ENCODE assay signal across 33 cellular contexts in genomic region chr7:84946549-84946948, GRCh38.
"Had no signal": no experiment of that assay in that cellular context is flagged by ENCODE, and none has a peak within 500 bp of the region (broad histone marks: within the 10 kb centered on the region; RNA-seq: fewer than 3 reads in every experiment).

No MANE protein-coding gene starts in this region.

- DNase-seq: Karpas-422, Kasumi-1, MG63, MM.1S, MV-4-11, NCI-H1048, NCI-H1092, NCI-H1092 treated with DMSO at 0.1 percent for 48 hours, NCI-H1105, NCI-H1105 treated with DMSO at 0.1 percent for 48 hours, NCI-H1417 treated with DMSO at 0.1 percent for 48 hours, NCI-H1436, NCI-H1436 treated with DMSO at 0.1 percent for 48 hours, NCI-H146, NCI-H1694, NCI-H1694 treated with DMSO at 0.1 percent for 48 hours, NCI-H187, NCI-H187 treated with DMSO at 0.1 percent for 48 hours, NCI-H1930, NCI-H2029, NCI-H2029 treated with DMSO at 0.1 percent for 48 hours, NCI-H2081, NCI-H2081 treated with DMSO at 0.1 percent for 48 hours, NCI-H2107, NCI-H2171, NCI-H2171 treated with DMSO at 0.1 percent for 48 hours, NCI-H2227 treated with DMSO at 0.1 percent for 48 hours, NCI-H226, NCI-H345, NCI-H446, NCI-H446 treated with DMSO at 0.1 percent for 48 hours, NCI-H510A had no signal

- H3K4me2 ChIP-seq: KMS-11 had no signal

- H3K4me3 ChIP-seq: MG63 had no signal

- H3K9ac ChIP-seq: KMS-11 had no signal

- H3K9me3 ChIP-seq: MG63 had no signal

- H3K27me3 ChIP-seq: MG63 had no signal

- H3K36me3 ChIP-seq: MG63 had no signal

- H3K27ac ChIP-seq: KMS-11 had no signal
